15 cellular contexts compared by ENCODE assay signal in the genomic region with DNA sequence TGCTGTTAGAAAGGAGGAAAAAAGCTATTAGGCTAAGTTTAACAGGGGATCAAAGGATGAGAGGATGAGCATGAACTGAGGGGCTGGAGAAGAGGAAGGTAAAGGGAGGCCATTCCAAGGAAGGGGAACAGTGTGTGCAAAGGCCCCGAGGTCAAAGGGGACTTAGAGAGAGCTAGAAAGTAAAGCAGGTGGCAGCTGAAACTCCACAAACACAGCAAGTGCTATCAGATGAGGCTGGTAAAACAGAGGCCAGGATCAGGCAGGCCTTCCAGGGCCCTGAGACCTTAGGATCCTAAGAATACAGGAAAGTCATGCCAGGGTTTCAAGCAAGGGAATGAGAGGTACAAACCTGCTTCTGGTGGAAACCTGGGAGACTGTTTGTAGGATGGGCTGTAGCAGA. TPM values are rescaled to one million over a fixed set of nuclear protein-coding genes. Genes with fewer than 3 reads are reported as not detected.
DNase-seq lines count a peak whose midpoint lies in the region; ATAC-seq and TF ChIP-seq lines count a peak whose summit lies in the region.
"Had no signal": no experiment of that assay in that cellular context is flagged by ENCODE, and none has a peak within 500 bp of the region (broad histone marks: within the 10 kb centered on the region; RNA-seq: fewer than 3 reads in every experiment).

No MANE protein-coding gene starts in this region.

- intact Hi-C loops in left ventricle myocardium inferior (cut with micrococcal nuclease) (loop anchor here (10.0 kb wide), 1 partner anchor 70 kb away; no protein-coding TSS in a partner anchor), left ventricle myocardium superior (cut with micrococcal nuclease) (no loop called here), posterior vena cava (cut with DNase I) (loop anchor here (10.0 kb wide), 2 partner anchors 250 to 490 kb away; no protein-coding TSS in a partner anchor)

- H3K27ac Mint-ChIP-seq in brain = peak overlapping the region in 3 of 5 experiments; percentile 48 to 80 (median 78)

- peak overlapping the region in 1 of 5 experiments; percentile 55 for H3K4me3 Mint-ChIP-seq in brain

- H3K27me3 Mint-ChIP-seq in brain = peaks cover 9% of the 10 kb centered on the region

- DNase-seq in left ventricle myocardium inferior = no peak
- DNase-seq in left ventricle myocardium superior = no peak
- DNase-seq in posterior vena cava (ENCODE audit: low spot score) = peak; percentile 9
- no peak for DNase-seq in NCI-H524 (lab: John Stamatoyannopoulos, UW)
- no peak for DNase-seq in OCI-M2 (lab: John Stamatoyannopoulos, UW; ENCODE audit: unreplicated experiment)
- DNase-seq: COR-L47, DMS153, Karpas-422, NCI-H446, Right ventricle myocardium superior had no signal

- H3K36me3 ChIP-seq in left ventricle myocardium inferior = no peaks in the 10 kb centered on the region

- ATAC-seq in left ventricle myocardium superior = no peak
- no peak for ATAC-seq in GM21367 (IDR thresholded peaks at IDR 0.05; ENCODE audit: unreplicated experiment)
- ATAC-seq: HepG2, Panc1 had no signal

- peaks cover 12% of the 10 kb centered on the region for H3K36me3 Mint-ChIP-seq in brain

- no peaks in the 10 kb centered on the region for H3K9me3 ChIP-seq in left ventricle myocardium inferior (replicated peaks)

- H3K9me3 Mint-ChIP-seq in brain = peaks cover 0 to 2% (median 0%) of the 10 kb centered on the region in 5 experiments

- no peak for TF ChIP-seq CTCF in left ventricle myocardium inferior (IDR thresholded peaks at IDR 0.05; ENCODE audit: borderline replicate concordance)
- no peak for TF ChIP-seq CTCF in brain (conservative IDR thresholded peaks at IDR 0.05)

- no peak overlapping the region for H3K4me3 ChIP-seq in left ventricle myocardium inferior
- H3K4me3 ChIP-seq: BLaER1 treated with 17β-estradiol and CSF1 and Interleukin-3, amounts not matched to agents 10 nM and 100 nM had no signal

- peaks cover 99% of the 10 kb centered on the region for H3K4me1 ChIP-seq in left ventricle myocardium inferior

- peak overlapping the region; percentile 100 for H3K27ac ChIP-seq in left ventricle myocardium inferior (replicated peaks)
- H3K27ac ChIP-seq: BLaER1 treated with 17β-estradiol and CSF1 and Interleukin-3, amounts not matched to agents 10 nM and 100 nM had no signal

- H3K4me1 Mint-ChIP-seq in brain = peaks cover 68% of the 10 kb centered on the region

- no peaks in the 10 kb centered on the region for H3K27me3 ChIP-seq in left ventricle myocardium inferior (ENCODE audit: low read depth)
- H3K27me3 ChIP-seq: BLaER1 treated with 17β-estradiol and CSF1 and Interleukin-3, amounts not matched to agents 10 nM and 100 nM had no signal

RNA-seq across cellular contexts. Expression of a gene that starts 5.8 kb away (rescaled TPM):
- total RNA-seq in left ventricle myocardium inferior (23.9 TPM), left ventricle myocardium superior (25.6 TPM), posterior vena cava (10 to 100 TPM; 47.6 to 66.9 TPM)
- polyA plus RNA-seq in brain (ENCODE audit: insufficient read depth, low read depth, low replicate concordance) = 8.5 TPM
